20 cellular contexts compared by ENCODE assay signal in the genomic region with DNA sequence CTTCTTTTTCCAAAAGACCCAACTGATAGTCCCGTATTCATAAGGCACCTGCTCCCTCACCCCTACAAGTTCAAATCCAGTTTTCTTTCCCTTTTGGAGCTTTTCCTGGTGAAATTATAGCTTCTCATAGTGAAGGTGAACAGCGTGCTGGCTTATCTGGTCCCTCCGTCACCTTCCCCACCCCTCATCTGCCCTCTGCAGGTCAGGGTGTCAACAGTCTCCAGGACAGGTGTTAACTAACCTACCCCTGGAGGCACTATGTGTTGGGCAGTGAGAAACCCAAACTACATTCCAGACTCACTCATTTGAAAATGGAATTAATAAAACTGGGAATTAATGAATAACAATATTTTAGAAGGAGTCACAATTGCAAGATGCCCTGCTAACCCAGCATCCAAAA.
DNase-seq lines count a peak whose midpoint lies in the region; ATAC-seq and TF ChIP-seq lines count a peak whose summit lies in the region.
"Had no signal": no experiment of that assay in that cellular context is flagged by ENCODE, and none has a peak within 500 bp of the region (broad histone marks: within the 10 kb centered on the region; RNA-seq: fewer than 3 reads in every experiment).

No MANE protein-coding gene starts in this region.

- no peaks in the 10 kb centered on the region for H4K20me1 ChIP-seq in GM23338 (replicated peaks; ENCODE audit: insufficient read depth)
- no peaks in the 10 kb centered on the region for H4K20me1 ChIP-seq in Karpas-422 (ENCODE audit: insufficient read depth, low read depth, low read length)

- H3K4me1 Mint-ChIP-seq in GM23338, result no peaks in the 10 kb centered on the region; the same call in 1 of the 3 replicates
- peaks cover 23% of the 10 kb centered on the region for H3K4me1 Mint-ChIP-seq in WTC11
- H3K4me1 Mint-ChIP-seq in progenitor cell of endocrine pancreas (ENCODE audit: low read depth), result no peaks in the 10 kb centered on the region
- H3K4me1 Mint-ChIP-seq in activated CD8-positive, alpha-beta T cell treated with anti-CD3 and anti-CD28 coated beads, Interleukin-2, amount 10 ng/mL, durations not matched to agents 7 days and 5 days (ENCODE audit: low read depth), result no peaks in the 10 kb centered on the region

- peak; percentile 98 for ATAC-seq in GM23338
- peak; percentile 99 for ATAC-seq in WTC11
- ATAC-seq in GM21447 (IDR thresholded peaks at IDR 0.05; ENCODE audit: unreplicated experiment), result no peak
- no peak for ATAC-seq in activated CD8-positive, alpha-beta T cell treated with anti-CD3 and anti-CD28 coated beads, Interleukin-2, amount 10 ng/mL, durations not matched to agents 7 days and 5 days
- ATAC-seq: GM12878 had no signal

- no peak overlapping the region for H3K4me3 ChIP-seq in GM23338
- no peak overlapping the region for H3K4me3 ChIP-seq in iPS DF 6.9 (ENCODE audit: low read length)
- no peak overlapping the region for H3K4me3 ChIP-seq in Karpas-422 (ENCODE audit: low read length)
- H3K4me3 ChIP-seq: GM12878 had no signal

- H3K27me3 ChIP-seq in GM23338 (ENCODE audit: insufficient read depth) (no peaks in the 10 kb centered on the region), iPS DF 6.9 (ENCODE audit: control insufficient read depth, insufficient read depth, low read length) (no peaks in the 10 kb centered on the region), Karpas-422 (ENCODE audit: low read length) (no peaks in the 10 kb centered on the region)
- H3K27me3 ChIP-seq: BE2C had no signal

- DNase-seq in GM23338 (ENCODE audit: low spot score) (peak; percentile 62), WTC11 (ENCODE audit: low spot score) (peak; percentile 44), iPS DF 6.9 (ENCODE audit: low read depth, low spot score) (peak; percentile 13), progenitor cell of endocrine pancreas (ENCODE audit: low spot score, unreplicated experiment) (no peak), DMS114 treated with DMSO at 0.1 percent for 48 hours (lab: John Stamatoyannopoulos, UW; ENCODE audit: unreplicated experiment) (no peak), Karpas-422 (no peak)
- DNase-seq in activated CD8-positive, alpha-beta T cell treated with anti-CD3 and anti-CD28 coated beads, Interleukin-2, amount 10 ng/mL, durations not matched to agents 7 days and 5 days, result no peak
- DNase-seq: ACHN; BE2C; C1 segment of cervical spinal cord; CD4-positive, alpha-beta T cell; DMS153; DMS79; GF-D8; GOT3; HCEC 1CT; KG1 had no signal

- no peaks in the 10 kb centered on the region for H3K27me3 Mint-ChIP-seq in GM23338 (ENCODE audit: insufficient read depth, low read depth, poor library complexity)
- H3K27me3 Mint-ChIP-seq in WTC11 (ENCODE audit: low read depth), result no peaks in the 10 kb centered on the region; the same call in 1 of the 2 replicates
- H3K27me3 Mint-ChIP-seq in progenitor cell of endocrine pancreas, result peaks cover 3% of the 10 kb centered on the region
- no peaks in the 10 kb centered on the region for H3K27me3 Mint-ChIP-seq in activated CD8-positive, alpha-beta T cell treated with anti-CD3 and anti-CD28 coated beads, Interleukin-2, amount 10 ng/mL, durations not matched to agents 7 days and 5 days (ENCODE audit: low read depth)
- H3K27me3 Mint-ChIP-seq: CD4-positive, alpha-beta T cell had no signal

- POLR2A ChIA-PET in WTC11 (lab: Charles Lee), result no interaction called here
- POLR2A ChIA-PET in activated CD8-positive, alpha-beta T cell treated with anti-CD3 and anti-CD28 coated beads, Interleukin-2, amount 10 ng/mL, durations not matched to agents 7 days and 5 days (lab: Charles Lee), result no interaction called here

- H3K27ac Mint-ChIP-seq in GM23338 (no peak overlapping the region), WTC11 (no peak overlapping the region), progenitor cell of endocrine pancreas (no peak overlapping the region)
- no peak overlapping the region for H3K27ac Mint-ChIP-seq in activated CD8-positive, alpha-beta T cell treated with anti-CD3 and anti-CD28 coated beads, Interleukin-2, amount 10 ng/mL, durations not matched to agents 7 days and 5 days
- H3K27ac Mint-ChIP-seq: CD4-positive, alpha-beta T cell had no signal

- no peak overlapping the region for H3K27ac ChIP-seq in GM23338 (ENCODE audit: low read depth)
- no peak overlapping the region for H3K27ac ChIP-seq in iPS DF 6.9 (ENCODE audit: low read length)
- H3K27ac ChIP-seq in Karpas-422 (ENCODE audit: low read length), result no peak overlapping the region

- no peaks in the 10 kb centered on the region for H3K79me2 ChIP-seq in GM23338 (replicated peaks; ENCODE audit: insufficient read depth)
- H3K79me2 ChIP-seq in Karpas-422 (ENCODE audit: low read length), result no peaks in the 10 kb centered on the region

- H3K9me3 ChIP-seq in iPS DF 6.9 (ENCODE audit: control insufficient read depth, insufficient read depth, low read length) (no peaks in the 10 kb centered on the region), Karpas-422 (ENCODE audit: low read length) (no peaks in the 10 kb centered on the region)
- H3K9me3 ChIP-seq: BE2C, Caco-2 had no signal

- H3K4me2 ChIP-seq in GM23338 (no peak overlapping the region), Karpas-422 (ENCODE audit: low read depth, low read length, poor library complexity, severe bottlenecking) (no peak overlapping the region)

- H3K4me1 ChIP-seq in GM23338 (ENCODE audit: insufficient read depth), result peaks cover 7% of the 10 kb centered on the region; the same call in 1 of the 2 replicates
- no peaks in the 10 kb centered on the region for H3K4me1 ChIP-seq in iPS DF 6.9 (ENCODE audit: control insufficient read depth, insufficient read depth, low read length)
- no peaks in the 10 kb centered on the region for H3K4me1 ChIP-seq in Karpas-422 (ENCODE audit: low read length)
- H3K4me1 ChIP-seq: BE2C, Caco-2 had no signal

- no peaks in the 10 kb centered on the region for H3K9me3 Mint-ChIP-seq in GM23338
- H3K9me3 Mint-ChIP-seq in WTC11, result no peaks in the 10 kb centered on the region
- no peaks in the 10 kb centered on the region for H3K9me3 Mint-ChIP-seq in progenitor cell of endocrine pancreas (ENCODE audit: low read depth)
- no peaks in the 10 kb centered on the region for H3K9me3 Mint-ChIP-seq in activated CD8-positive, alpha-beta T cell treated with anti-CD3 and anti-CD28 coated beads, Interleukin-2, amount 10 ng/mL, durations not matched to agents 7 days and 5 days (ENCODE audit: insufficient read depth)

- H2AFZ ChIP-seq in GM23338, result no peak overlapping the region
- no peak overlapping the region for H2AFZ ChIP-seq in Karpas-422 (ENCODE audit: low read length)

- no CpG with 5 or more reads among the region's 3 CpGs for WGBS in iPS DF 6.9 (ENCODE audit: insufficient coverage, insufficient read length)

- TF ChIP-seq CTCF in GM23338 (conservative IDR thresholded peaks at IDR 0.05; ENCODE audit: low read depth in 2 of 2), result peak; percentile 53 to 72
- TF ChIP-seq CTCF in WTC11 (IDR thresholded peaks at IDR 0.05), result no peak
- TF ChIP-seq CTCF in progenitor cell of endocrine pancreas (IDR thresholded peaks at IDR 0.05; ENCODE audit: unreplicated experiment), result peak; percentile 7

- H3K4me3 Mint-ChIP-seq in GM23338, result no peak overlapping the region
- H3K4me3 Mint-ChIP-seq in WTC11, result no peak overlapping the region
- H3K4me3 Mint-ChIP-seq in progenitor cell of endocrine pancreas (ENCODE audit: low read depth), result no peak overlapping the region
- H3K4me3 Mint-ChIP-seq in activated CD8-positive, alpha-beta T cell treated with anti-CD3 and anti-CD28 coated beads, Interleukin-2, amount 10 ng/mL, durations not matched to agents 7 days and 5 days, result no peak overlapping the region
- H3K4me3 Mint-ChIP-seq: CD4-positive, alpha-beta T cell had no signal

- H3K36me3 ChIP-seq in GM23338 (ENCODE audit: insufficient read depth), result no peaks in the 10 kb centered on the region
- no peaks in the 10 kb centered on the region for H3K36me3 ChIP-seq in iPS DF 6.9 (ENCODE audit: control insufficient read depth, insufficient read depth, low read length)
- H3K36me3 ChIP-seq in Karpas-422 (ENCODE audit: insufficient read depth, low read length), result no peaks in the 10 kb centered on the region
- H3K36me3 ChIP-seq: BE2C had no signal

- no peaks in the 10 kb centered on the region for H3F3A ChIP-seq in GM23338 (replicated peaks; ENCODE audit: low read depth)

- CTCF ChIA-PET in WTC11 (lab: Charles Lee), result interaction anchor here (0.6 to 1.3 kb wide), 10 partner anchors 17 to 831 kb away, joined by 3 to 8 read pairs (median 4); no protein-coding TSS in a partner anchor
- CTCF ChIA-PET in activated CD8-positive, alpha-beta T cell treated with anti-CD3 and anti-CD28 coated beads, Interleukin-2, amount 10 ng/mL, durations not matched to agents 7 days and 5 days (lab: Charles Lee), result no interaction called here

- H3K9me2 ChIP-seq in GM23338 (ENCODE audit: insufficient read depth) (no peaks in the 10 kb centered on the region; the same call in 1 of the 2 replicates), Karpas-422 (replicated peaks; ENCODE audit: insufficient read depth, low read length) (no peaks in the 10 kb centered on the region)

- no peak overlapping the region for H3K9ac ChIP-seq in Karpas-422 (ENCODE audit: low read length)

- H3K36me3 Mint-ChIP-seq in GM23338 (ENCODE audit: low read depth) (no peaks in the 10 kb centered on the region), WTC11 (no peaks in the 10 kb centered on the region), progenitor cell of endocrine pancreas (ENCODE audit: insufficient read depth) (no peaks in the 10 kb centered on the region)
- no peaks in the 10 kb centered on the region for H3K36me3 Mint-ChIP-seq in activated CD8-positive, alpha-beta T cell treated with anti-CD3 and anti-CD28 coated beads, Interleukin-2, amount 10 ng/mL, durations not matched to agents 7 days and 5 days (ENCODE audit: low read depth)

TF ChIP-seq in GM23338, 12 proteins besides CTCF, POLR2A, EP300 and RAD21:
- TF ChIP-seq ZNF331 (CRISPR knock-in tag; IDR thresholded peaks at IDR 0.05; ENCODE audit: low read depth), result no peak

TF ChIP-seq in WTC11, 78 proteins besides CTCF, POLR2A, EP300 and RAD21:
- no peak for TF ChIP-seq TP53 (CRISPR knock-in tag; IDR thresholded peaks at IDR 0.05)
- no peak for TF ChIP-seq ATF1 (CRISPR knock-in tag; IDR thresholded peaks at IDR 0.05)

Comparison
In these comparisons a context has a peak if more than half of its experiments do, and no peak if none do; other contexts are left out.
1. ATAC-seq: peak in GM23338 (single experiment) and WTC11 (single experiment); none in GM21447 (single experiment) and activated CD8-positive, alpha-beta T cell treated with anti-CD3 and anti-CD28 coated beads, Interleukin-2, amount 10 ng/mL, durations not matched to agents 7 days and 5 days (single experiment).
2. DNase-seq: peak in GM23338 (single experiment), WTC11 (single experiment) and iPS DF 6.9 (single experiment); none in progenitor cell of endocrine pancreas (single experiment), activated CD8-positive, alpha-beta T cell treated with anti-CD3 and anti-CD28 coated beads, Interleukin-2, amount 10 ng/mL, durations not matched to agents 7 days and 5 days (single experiment), DMS114 treated with DMSO at 0.1 percent for 48 hours (single experiment) and Karpas-422 (single experiment).